Comparison of ENCODE assay signal across 26 cellular contexts in the genomic region with DNA sequence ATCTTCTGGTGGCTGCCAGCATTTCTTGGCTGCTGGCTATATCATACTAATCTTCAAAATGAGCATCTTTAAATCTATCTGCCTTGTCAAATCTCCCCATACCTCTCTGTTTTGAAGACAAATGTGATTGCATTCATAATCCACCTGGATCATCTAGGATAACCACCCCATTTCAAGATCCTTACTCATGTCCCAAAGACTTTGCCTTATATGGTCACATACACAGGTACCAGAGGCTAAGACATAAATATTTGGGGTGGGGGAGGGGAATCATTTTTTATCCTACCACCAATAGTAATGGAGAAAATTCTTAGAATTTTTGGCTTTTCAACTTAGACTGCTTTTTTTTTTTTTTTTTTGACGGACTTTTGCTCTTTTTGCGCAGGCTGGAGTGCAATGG.
"Had no signal": no experiment of that assay in that cellular context is flagged by ENCODE, and none has a peak within 500 bp of the region (broad histone marks: within the 10 kb centered on the region; RNA-seq: fewer than 3 reads in every experiment).

No MANE protein-coding gene starts in this region.

- H3K4me1 Mint-ChIP-seq: natural killer cell had no signal

- DNase-seq: cortex of kidney; effector CD4-positive, alpha-beta T cell; foreskin fibroblast; gastrocnemius medialis; head of caudate nucleus; left ventricle myocardium superior; lower lobe of right lung; natural killer cell; stimulated activated CD4-positive, alpha-beta T cell treated with anti-CD3 and anti-CD28 coated beads, Interleukin-12 subunit alpha, Interleukin-12 subunit beta, amount 100 ng/mL, for 4 hours; stimulated activated CD4-positive, alpha-beta T cell treated with anti-CD3 and anti-CD28 coated beads, Interleukin-1b, Interleukin-23, amount 100 ng/mL, for 48 hours; stimulated activated CD4-positive, alpha-beta T cell treated with anti-CD3 and anti-CD28 coated beads, Interleukin-4, amount 100 ng/mL, for 1 hour; stimulated activated CD8-positive, alpha-beta memory T cell treated with anti-CD3 and anti-CD28 coated beads, Interleukin-4, amount 100 ng/mL, for 48 hours; stimulated activated naive CD4-positive, alpha-beta T cell; substantia nigra; testis; tibial artery; upper lobe of left lung had no signal

- H3K79me2 ChIP-seq: parathyroid adenoma had no signal

- H3K9ac ChIP-seq: parathyroid adenoma had no signal

- H3K4me1 ChIP-seq: gastrocnemius medialis, lower lobe of right lung, parathyroid adenoma, testis, tibial artery, upper lobe of left lung had no signal

- H3K27me3 ChIP-seq: gastrocnemius medialis, neutrophil, testis, tibial artery, upper lobe of left lung had no signal

- H3K27me3 Mint-ChIP-seq: progenitor cell of endocrine pancreas had no signal

- H3K36me3 ChIP-seq: gastrocnemius medialis, lower lobe of right lung, neutrophil, tibial artery, upper lobe of left lung had no signal

- ATAC-seq: esophagus mucosa, gastrocnemius medialis, left ventricle myocardium superior, lower lobe of right lung, natural killer cell, sciatic nerve had no signal

- H3K4me2 ChIP-seq: smooth muscle cell had no signal

- H3K4me3 ChIP-seq: gastrocnemius medialis, lower lobe of right lung, smooth muscle cell, testis, tibial artery, upper lobe of left lung had no signal

- H3K9me3 ChIP-seq: gastrocnemius medialis, lower lobe of right lung, neutrophil, testis, tibial artery, upper lobe of left lung had no signal

- H3K27ac Mint-ChIP-seq: natural killer cell had no signal

- H3K27ac ChIP-seq: epithelial cell of prostate, gastrocnemius medialis, lower lobe of right lung, neutrophil, parathyroid adenoma, testis, tibial artery, upper lobe of left lung had no signal

- H2AFZ ChIP-seq: parathyroid adenoma had no signal

- H3K4me3 Mint-ChIP-seq: natural killer cell had no signal

- FAIRE-seq: keratinocyte, urothelium cell line had no signal
